Comparison of ENCODE assay signal across 8 cellular contexts in genomic region chr7:131058561-131059288, GRCh38.
DNase-seq lines count a peak whose midpoint lies in the region; ATAC-seq and TF ChIP-seq lines count a peak whose summit lies in the region.
"Not testable (repeated sequence)": the region's sequence is repeated elsewhere in the genome, so short reads cannot be mapped to it uniquely, and the experiment has no call there.

No MANE protein-coding gene starts in this region.

- CTCF ChIA-PET in naive thymus-derived CD4-positive, alpha-beta T cell (lab: Charles Lee) = interaction anchor here (0.6 to 2.0 kb wide), 3 partner anchors 19 to 76 kb away, joined by 3 to 7 read pairs (median 3); no protein-coding TSS in a partner anchor

- intact Hi-C loops in naive thymus-derived CD4-positive, alpha-beta T cell (cut with micrococcal nuclease) = not testable (repeated sequence)

- H3K27ac ChIP-seq in BLaER1 = peak overlapping the region; percentile 92
- peak overlapping the region; percentile 60; the same call in 1 of the 2 replicates for H3K27ac ChIP-seq in VCaP
- H3K27ac ChIP-seq in naive thymus-derived CD4-positive, alpha-beta T cell (ENCODE audit: low read depth, low read length) = peak overlapping the region; percentile 76

- H3K4me2 ChIP-seq in BLaER1 = not testable (repeated sequence)

- H3K27ac Mint-ChIP-seq in IgD-negative memory B cell (peak overlapping the region; percentile 96 to 99 (median 98)), immature natural killer cell (peak overlapping the region; percentile 61 to 99 (median 96))
- peak overlapping the region; percentile 97 for H3K27ac Mint-ChIP-seq in activated T-cell treated with anti-CD3 and anti-CD28 coated beads, Interleukin-2, amount 50 U/mL, for 24 hours
- peak overlapping the region; percentile 92 for H3K27ac Mint-ChIP-seq in activated naive CD8-positive, alpha-beta T cell treated with anti-CD3 and anti-CD28 coated beads, Interleukin-2, amount 10 ng/mL, durations not matched to agents 7 days and 5 days
- H3K27ac Mint-ChIP-seq in naive thymus-derived CD4-positive, alpha-beta T cell = peak overlapping the region; percentile 85 to 100 (median 97)
- H3K27ac Mint-ChIP-seq in stimulated activated naive CD8-positive, alpha-beta T cell treated with anti-CD3 and anti-CD28 coated beads, Interleukin-15, Interleukin-2, amounts not matched to agents 100 ng/mL and 50 ng/mL, for 24 hours = peak overlapping the region; percentile 91

- not testable (repeated sequence) for H3K9ac ChIP-seq in BLaER1

- H3K27me3 Mint-ChIP-seq in IgD-negative memory B cell; activated T-cell treated with anti-CD3 and anti-CD28 coated beads, Interleukin-2, amount 50 U/mL, for 24 hours; activated naive CD8-positive, alpha-beta T cell treated with anti-CD3 and anti-CD28 coated beads, Interleukin-2, amount 10 ng/mL, durations not matched to agents 7 days and 5 days; naive thymus-derived CD4-positive, alpha-beta T cell; stimulated activated naive CD8-positive, alpha-beta T cell treated with anti-CD3 and anti-CD28 coated beads, Interleukin-15, Interleukin-2, amounts not matched to agents 100 ng/mL and 50 ng/mL, for 24 hours: not testable (repeated sequence)
- peaks cover 37 to 55% (median 40%) of the 10 kb centered on the region in 3 donors for H3K27me3 Mint-ChIP-seq in immature natural killer cell (ENCODE audit: low read depth in 3 of 3)

- H3K27me3 ChIP-seq in BLaER1; naive thymus-derived CD4-positive, alpha-beta T cell (ENCODE audit: control insufficient read depth in 2 of 2, insufficient read depth in 2 of 2, low read length in 2 of 2): not testable (repeated sequence)

- TF ChIP-seq CTCF in VCaP (conservative IDR thresholded peaks at IDR 0.05) = not testable (repeated sequence)

- not testable (repeated sequence) for ATAC-seq in activated naive CD8-positive, alpha-beta T cell treated with anti-CD3 and anti-CD28 coated beads, Interleukin-2, amount 10 ng/mL, durations not matched to agents 7 days and 5 days (ENCODE audit: low read depth); naive thymus-derived CD4-positive, alpha-beta T cell

- DNase-seq in activated T-cell treated with anti-CD3 and anti-CD28 coated beads, Interleukin-2, amount 50 U/mL, for 24 hours; activated naive CD8-positive, alpha-beta T cell treated with anti-CD3 and anti-CD28 coated beads, Interleukin-2, amount 10 ng/mL, durations not matched to agents 7 days and 5 days; immature natural killer cell; naive thymus-derived CD4-positive, alpha-beta T cell: not testable (repeated sequence)

- peaks cover 22% of the 10 kb centered on the region for H3K9me3 ChIP-seq in BLaER1
- H3K9me3 ChIP-seq in naive thymus-derived CD4-positive, alpha-beta T cell (ENCODE audit: control insufficient read depth in 2 of 3, low read length in 3 of 3) = not testable (repeated sequence)

- H3K4me3 Mint-ChIP-seq in IgD-negative memory B cell = peak overlapping the region in 2 of 4 donors; percentile 77 to 87
- not testable (repeated sequence) for H3K4me3 Mint-ChIP-seq in activated T-cell treated with anti-CD3 and anti-CD28 coated beads, Interleukin-2, amount 50 U/mL, for 24 hours; activated naive CD8-positive, alpha-beta T cell treated with anti-CD3 and anti-CD28 coated beads, Interleukin-2, amount 10 ng/mL, durations not matched to agents 7 days and 5 days; stimulated activated naive CD8-positive, alpha-beta T cell treated with anti-CD3 and anti-CD28 coated beads, Interleukin-15, Interleukin-2, amounts not matched to agents 100 ng/mL and 50 ng/mL, for 24 hours
- H3K4me3 Mint-ChIP-seq in immature natural killer cell = peak overlapping the region in 4 of 5 donors; percentile 18 to 92 (median 85)
- H3K4me3 Mint-ChIP-seq in naive thymus-derived CD4-positive, alpha-beta T cell = peak overlapping the region in 8 of 10 donors; percentile 20 to 93 (median 79)

- not testable (repeated sequence) for H3K36me3 Mint-ChIP-seq in IgD-negative memory B cell, immature natural killer cell
- peaks cover 52% of the 10 kb centered on the region for H3K36me3 Mint-ChIP-seq in activated T-cell treated with anti-CD3 and anti-CD28 coated beads, Interleukin-2, amount 50 U/mL, for 24 hours (ENCODE audit: low read depth)
- peaks cover 11% of the 10 kb centered on the region for H3K36me3 Mint-ChIP-seq in activated naive CD8-positive, alpha-beta T cell treated with anti-CD3 and anti-CD28 coated beads, Interleukin-2, amount 10 ng/mL, durations not matched to agents 7 days and 5 days
- H3K36me3 Mint-ChIP-seq in naive thymus-derived CD4-positive, alpha-beta T cell = peaks cover 7 to 32% (median 14%) of the 10 kb centered on the region in 5 donors
- H3K36me3 Mint-ChIP-seq in stimulated activated naive CD8-positive, alpha-beta T cell treated with anti-CD3 and anti-CD28 coated beads, Interleukin-15, Interleukin-2, amounts not matched to agents 100 ng/mL and 50 ng/mL, for 24 hours (ENCODE audit: low read depth) = peaks cover 33% of the 10 kb centered on the region

- not testable (repeated sequence) for H4K20me1 ChIP-seq in BLaER1

- POLR2A ChIA-PET in activated naive CD8-positive, alpha-beta T cell treated with anti-CD3 and anti-CD28 coated beads, Interleukin-2, amount 10 ng/mL, durations not matched to agents 7 days and 5 days (lab: Charles Lee) = interaction anchor here (0.6 to 1.7 kb wide), 7 partner anchors 10 to 162 kb away, joined by 3 to 17 read pairs (median 4); no protein-coding TSS in a partner anchor
- POLR2A ChIA-PET in naive thymus-derived CD4-positive, alpha-beta T cell (lab: Charles Lee) = interaction anchor here (0.7 to 3.5 kb wide), 4 partner anchors 10 to 331 kb away, joined by 3 to 17 read pairs (median 4); partner anchors contain the start of gene MKLN1

- H3K4me3 ChIP-seq in BLaER1; naive thymus-derived CD4-positive, alpha-beta T cell (ENCODE audit: low read length): not testable (repeated sequence)

- peaks cover 47% of the 10 kb centered on the region for H3K4me1 ChIP-seq in BLaER1
- H3K4me1 ChIP-seq in naive thymus-derived CD4-positive, alpha-beta T cell (ENCODE audit: control insufficient read depth in 2 of 2, insufficient read depth in 2 of 2, low read length in 2 of 2) = peaks cover 63 to 74% of the 10 kb centered on the region in 2 donors

- H3K36me3 ChIP-seq in BLaER1; naive thymus-derived CD4-positive, alpha-beta T cell (ENCODE audit: control insufficient read depth in 2 of 3, insufficient read depth in 3 of 3, low read length in 3 of 3): not testable (repeated sequence)

- H3K9me3 Mint-ChIP-seq in IgD-negative memory B cell; activated T-cell treated with anti-CD3 and anti-CD28 coated beads, Interleukin-2, amount 50 U/mL, for 24 hours; activated naive CD8-positive, alpha-beta T cell treated with anti-CD3 and anti-CD28 coated beads, Interleukin-2, amount 10 ng/mL, durations not matched to agents 7 days and 5 days; immature natural killer cell; naive thymus-derived CD4-positive, alpha-beta T cell; stimulated activated naive CD8-positive, alpha-beta T cell treated with anti-CD3 and anti-CD28 coated beads, Interleukin-15, Interleukin-2, amounts not matched to agents 100 ng/mL and 50 ng/mL, for 24 hours: not testable (repeated sequence)

- H3K4me1 Mint-ChIP-seq in IgD-negative memory B cell (peaks cover 46 to 50% (median 47%) of the 10 kb centered on the region in 3 donors), immature natural killer cell (peaks cover 73 to 84% of the 10 kb centered on the region in 2 donors)
- H3K4me1 Mint-ChIP-seq in activated T-cell treated with anti-CD3 and anti-CD28 coated beads, Interleukin-2, amount 50 U/mL, for 24 hours (ENCODE audit: low read depth) = peaks cover 73% of the 10 kb centered on the region
- H3K4me1 Mint-ChIP-seq in activated naive CD8-positive, alpha-beta T cell treated with anti-CD3 and anti-CD28 coated beads, Interleukin-2, amount 10 ng/mL, durations not matched to agents 7 days and 5 days = peaks cover 36% of the 10 kb centered on the region
- peaks cover 48 to 91% (median 74%) of the 10 kb centered on the region in 7 donors for H3K4me1 Mint-ChIP-seq in naive thymus-derived CD4-positive, alpha-beta T cell
- H3K4me1 Mint-ChIP-seq in stimulated activated naive CD8-positive, alpha-beta T cell treated with anti-CD3 and anti-CD28 coated beads, Interleukin-15, Interleukin-2, amounts not matched to agents 100 ng/mL and 50 ng/mL, for 24 hours (ENCODE audit: low read depth) = peaks cover 76% of the 10 kb centered on the region
